ENCODE assay signal across 42 cellular contexts in the genomic region with DNA sequence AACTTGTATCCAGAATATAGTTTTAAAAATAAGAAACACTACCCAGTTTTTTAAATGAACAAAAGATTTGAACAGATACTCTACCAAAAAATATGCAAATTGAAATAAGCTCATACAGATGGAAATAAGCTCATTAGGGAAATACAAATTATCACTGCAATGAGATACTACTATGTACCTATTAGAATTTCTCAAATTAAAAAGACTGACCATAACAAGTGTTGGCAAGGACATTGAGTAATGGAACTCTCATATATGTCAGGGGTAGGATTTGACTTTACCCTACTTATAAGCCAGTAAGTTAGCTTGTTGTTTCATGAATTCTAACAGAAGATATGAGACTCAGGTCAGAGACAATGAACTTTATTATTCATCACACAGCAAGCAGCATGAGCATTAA. TPM values are rescaled to one million over a fixed set of nuclear protein-coding genes. Genes with fewer than 3 reads are reported as not detected.
"Had no signal": no experiment of that assay in that cellular context is flagged by ENCODE, and none has a peak within 500 bp of the region (broad histone marks: within the 10 kb centered on the region; RNA-seq: fewer than 3 reads in every experiment).

No MANE protein-coding gene starts in this region.

- H3K27ac ChIP-seq: adrenal gland, ascending aorta, body of pancreas, brain microvascular endothelial cell, breast epithelium, cardiac muscle cell had no signal

- H3K9me3 ChIP-seq: ascending aorta, body of pancreas had no signal

- H3K27ac Mint-ChIP-seq: activated naive CD4-positive, alpha-beta T cell treated with anti-CD3 and anti-CD28 coated beads for 36 hours; activated naive CD4-positive, alpha-beta T cell treated with anti-CD3 and anti-CD28 coated beads, Interleukin-2, amount 10 ng/mL, durations not matched to agents 7 days and 5 days; activated naive CD4-positive, alpha-beta T cell treated with anti-CD3 and anti-CD28 coated beads, Interleukin-2, amount 50 U/mL, for 24 hours; activated naive CD4-positive, alpha-beta T cell treated with anti-CD3 and anti-CD28 coated beads, Interleukin-2, amount 50 U/mL, for 72 hours; activated naive CD8-positive, alpha-beta T cell; activated naive CD8-positive, alpha-beta T cell treated with anti-CD3 and anti-CD28 coated beads for 36 hours; activated naive CD8-positive, alpha-beta T cell treated with anti-CD3 and anti-CD28 coated beads, Interleukin-2, amount 10 ng/mL, durations not matched to agents 7 days and 5 days; activated naive CD8-positive, alpha-beta T cell treated with anti-CD3 and anti-CD28 coated beads, Interleukin-2, amount 50 U/mL, for 24 hours; activated T-cell treated with anti-CD3 and anti-CD28 coated beads, Interleukin-2, amount 50 U/mL, for 24 hours; activated T-cell treated with anti-CD3 and anti-CD28 coated beads, Interleukin-2, amount 50 U/mL, for 72 hours; activated T-helper 1 cell treated with anti-CD3 and anti-CD28 coated beads, Interleukin-12 subunit alpha, Interleukin-12 subunit beta, Interleukin-2, Interleukin-4 antibody, amounts not matched to agents 30 ng/mL and 10 ng/mL and 1 ng/mL, durations not matched to agents 14 hours and 24 hours and 36 hours; activated T-helper 17 cell treated with anti-CD3 and anti-CD28 coated beads, Interleukin-2, amount 50 U/mL, for 72 hours; activated T-helper 2 cell treated with anti-CD3 and anti-CD28 coated beads, Interferon-gamma antibody, Interleukin-2, Interleukin-4, amounts not matched to agents 10 μg/mL and 5 μg/mL and 100 μg/mL, durations not matched to agents 14 hours and 24 hours and 36 hours; brain had no signal

- H3K9me3 Mint-ChIP-seq: activated naive CD4-positive, alpha-beta T cell treated with anti-CD3 and anti-CD28 coated beads for 36 hours; activated naive CD4-positive, alpha-beta T cell treated with anti-CD3 and anti-CD28 coated beads, Interleukin-2, amount 50 U/mL, for 24 hours; activated naive CD8-positive, alpha-beta T cell treated with anti-CD3 and anti-CD28 coated beads, Interleukin-2, amount 50 U/mL, for 24 hours; activated T-cell treated with anti-CD3 and anti-CD28 coated beads, Interleukin-2, amount 50 U/mL, for 4 hours; activated T-helper 17 cell treated with anti-CD3 and anti-CD28 coated beads, Interleukin-2, amount 50 U/mL, for 72 hours; activated T-helper 2 cell treated with anti-CD3 and anti-CD28 coated beads, Interferon-gamma antibody, Interleukin-2, Interleukin-4, amounts not matched to agents 10 μg/mL and 5 μg/mL and 100 μg/mL, durations not matched to agents 14 hours and 24 hours and 36 hours; central memory CD8-positive, alpha-beta T cell had no signal

- DNase-seq: activated effector memory CD4-positive, alpha-beta T cell treated with anti-CD3 and anti-CD28 coated beads, Interleukin-2, amount 50 U/mL, for 16 hours; activated effector memory CD4-positive, alpha-beta T cell treated with Interleukin-2 at 50 U/mL for 16 hours; activated gamma-delta T cell; activated gamma-delta T cell treated with Interleukin-2 at 50 U/mL for 16 hours; activated naive CD4-positive, alpha-beta T cell; activated naive CD4-positive, alpha-beta T cell treated with anti-CD3 and anti-CD28 coated beads for 36 hours; activated naive CD4-positive, alpha-beta T cell treated with anti-CD3 and anti-CD28 coated beads, Interleukin-2, amount 10 ng/mL, durations not matched to agents 7 days and 5 days; activated naive CD4-positive, alpha-beta T cell treated with anti-CD3 and anti-CD28 coated beads, Interleukin-2, amount 50 U/mL, for 16 hours; activated naive CD4-positive, alpha-beta T cell treated with Interleukin-2 at 50 U/mL for 16 hours; activated naive CD8-positive, alpha-beta T cell treated with anti-CD3 and anti-CD28 coated beads for 36 hours; activated naive CD8-positive, alpha-beta T cell treated with anti-CD3 and anti-CD28 coated beads, Interleukin-2, amount 10 ng/mL, durations not matched to agents 7 days and 5 days; activated naive CD8-positive, alpha-beta T cell treated with anti-CD3 and anti-CD28 coated beads, Interleukin-2, amount 50 U/mL, for 24 hours; activated T-cell treated with anti-CD3 and anti-CD28 coated beads, Interleukin-2, amount 50 U/mL, for 1 hour; activated T-cell treated with anti-CD3 and anti-CD28 coated beads, Interleukin-2, amount 50 U/mL, for 24 hours; activated T-cell treated with anti-CD3 and anti-CD28 coated beads, Interleukin-2, amount 50 U/mL, for 4 hours; activated T-cell treated with anti-CD3 and anti-CD28 coated beads, Interleukin-2, amount 50 U/mL, for 48 hours; activated T-cell treated with anti-CD3 and anti-CD28 coated beads, Interleukin-2, amount 50 U/mL, for 72 hours; adrenal gland; amniotic stem cell; amygdala; anterior cingulate cortex; aorta; body of pancreas; brain microvascular endothelial cell; caudate nucleus; central memory CD4-positive, alpha-beta T cell; cerebellar nuclear complex had no signal

- H3K4me1 ChIP-seq: adrenal gland, ascending aorta, body of pancreas, breast epithelium had no signal

- H3K4me3 Mint-ChIP-seq: activated naive CD4-positive, alpha-beta T cell treated with anti-CD3 and anti-CD28 coated beads for 36 hours; activated naive CD4-positive, alpha-beta T cell treated with anti-CD3 and anti-CD28 coated beads, Interleukin-2, amount 10 ng/mL, durations not matched to agents 7 days and 5 days; activated naive CD4-positive, alpha-beta T cell treated with anti-CD3 and anti-CD28 coated beads, Interleukin-2, amount 50 U/mL, for 24 hours; activated naive CD8-positive, alpha-beta T cell; activated naive CD8-positive, alpha-beta T cell treated with anti-CD3 and anti-CD28 coated beads for 36 hours; activated naive CD8-positive, alpha-beta T cell treated with anti-CD3 and anti-CD28 coated beads, Interleukin-2, amount 10 ng/mL, durations not matched to agents 7 days and 5 days; activated naive CD8-positive, alpha-beta T cell treated with anti-CD3 and anti-CD28 coated beads, Interleukin-2, amount 50 U/mL, for 24 hours; activated T-cell treated with anti-CD3 and anti-CD28 coated beads, Interleukin-2, amount 50 U/mL, for 24 hours; activated T-cell treated with anti-CD3 and anti-CD28 coated beads, Interleukin-2, amount 50 U/mL, for 4 hours; activated T-cell treated with anti-CD3 and anti-CD28 coated beads, Interleukin-2, amount 50 U/mL, for 72 hours; activated T-helper 1 cell treated with anti-CD3 and anti-CD28 coated beads, Interleukin-12 subunit alpha, Interleukin-12 subunit beta, Interleukin-2, Interleukin-4 antibody, amounts not matched to agents 30 ng/mL and 10 ng/mL and 1 ng/mL, durations not matched to agents 14 hours and 24 hours and 36 hours; activated T-helper 17 cell treated with anti-CD3 and anti-CD28 coated beads, Interleukin-2, amount 50 U/mL, for 72 hours; brain; central memory CD8-positive, alpha-beta T cell had no signal

- H3K27me3 Mint-ChIP-seq: activated naive CD4-positive, alpha-beta T cell treated with anti-CD3 and anti-CD28 coated beads, Interleukin-2, amount 50 U/mL, for 24 hours; activated T-helper 17 cell treated with anti-CD3 and anti-CD28 coated beads, Interleukin-2, amount 50 U/mL, for 72 hours had no signal

- H3K27me3 ChIP-seq: adrenal gland, ascending aorta, body of pancreas, brain microvascular endothelial cell, breast epithelium, cardiac muscle cell had no signal

- H3K4me1 Mint-ChIP-seq: activated naive CD4-positive, alpha-beta T cell treated with anti-CD3 and anti-CD28 coated beads, Interleukin-2, amount 10 ng/mL, durations not matched to agents 7 days and 5 days; activated naive CD4-positive, alpha-beta T cell treated with anti-CD3 and anti-CD28 coated beads, Interleukin-2, amount 50 U/mL, for 24 hours; activated naive CD8-positive, alpha-beta T cell treated with anti-CD3 and anti-CD28 coated beads for 36 hours; activated naive CD8-positive, alpha-beta T cell treated with anti-CD3 and anti-CD28 coated beads, Interleukin-2, amount 10 ng/mL, durations not matched to agents 7 days and 5 days; activated naive CD8-positive, alpha-beta T cell treated with anti-CD3 and anti-CD28 coated beads, Interleukin-2, amount 50 U/mL, for 24 hours; activated T-helper 17 cell treated with anti-CD3 and anti-CD28 coated beads, Interleukin-2, amount 50 U/mL, for 72 hours; brain; central memory CD8-positive, alpha-beta T cell had no signal

- H3K36me3 ChIP-seq: adrenal gland, ascending aorta, brain microvascular endothelial cell, breast epithelium, cardiac muscle cell had no signal

- H3K4me3 ChIP-seq: adrenal gland, ascending aorta, body of pancreas, breast epithelium, cardiac muscle cell had no signal

- H3K36me3 Mint-ChIP-seq: activated naive CD4-positive, alpha-beta T cell treated with anti-CD3 and anti-CD28 coated beads, Interleukin-2, amount 10 ng/mL, durations not matched to agents 7 days and 5 days; activated naive CD4-positive, alpha-beta T cell treated with anti-CD3 and anti-CD28 coated beads, Interleukin-2, amount 50 U/mL, for 72 hours; activated naive CD8-positive, alpha-beta T cell treated with anti-CD3 and anti-CD28 coated beads for 36 hours; activated naive CD8-positive, alpha-beta T cell treated with anti-CD3 and anti-CD28 coated beads, Interleukin-2, amount 10 ng/mL, durations not matched to agents 7 days and 5 days had no signal

- FAIRE-seq: astrocyte, bronchial epithelial cell had no signal

- ATAC-seq: activated naive CD4-positive, alpha-beta T cell treated with anti-CD3 and anti-CD28 coated beads, Interleukin-2, amount 50 U/mL, for 72 hours; activated naive CD8-positive, alpha-beta T cell treated with anti-CD3 and anti-CD28 coated beads, Interleukin-2, amount 50 U/mL, for 24 hours; activated T-cell treated with anti-CD3 and anti-CD28 coated beads, Interleukin-2, amount 50 U/mL, for 4 hours; activated T-cell treated with anti-CD3 and anti-CD28 coated beads, Interleukin-2, amount 50 U/mL, for 72 hours; activated T-helper 17 cell treated with anti-CD3 and anti-CD28 coated beads, Interleukin-2, amount 50 U/mL, for 72 hours; body of pancreas had no signal

RNA-seq across cellular contexts. Expression of gene ASIP, which starts 9.6 kb away (rescaled TPM):
- total RNA-seq: activated naive CD4-positive, alpha-beta T cell treated with anti-CD3 and anti-CD28 coated beads for 36 hours; activated naive CD4-positive, alpha-beta T cell treated with anti-CD3 and anti-CD28 coated beads, Interleukin-2, amount 50 U/mL, for 72 hours; activated naive CD8-positive, alpha-beta T cell treated with anti-CD3 and anti-CD28 coated beads for 36 hours; activated naive CD8-positive, alpha-beta T cell treated with anti-CD3 and anti-CD28 coated beads, Interleukin-2, amount 10 ng/mL, durations not matched to agents 7 days and 5 days; activated T-cell treated with anti-CD3 and anti-CD28 coated beads, Interleukin-2, amount 50 U/mL, for 4 hours; activated T-cell treated with anti-CD3 and anti-CD28 coated beads, Interleukin-2, amount 50 U/mL, for 72 hours; activated T-helper 1 cell treated with anti-CD3 and anti-CD28 coated beads, Interleukin-12 subunit alpha, Interleukin-12 subunit beta, Interleukin-2, Interleukin-4 antibody, amounts not matched to agents 30 ng/mL and 10 ng/mL and 1 ng/mL, durations not matched to agents 14 hours and 24 hours and 36 hours; activated T-helper 17 cell treated with anti-CD3 and anti-CD28 coated beads, Interleukin-2, amount 50 U/mL, for 72 hours; activated T-helper 2 cell treated with anti-CD3 and anti-CD28 coated beads, Interferon-gamma antibody, Interleukin-2, Interleukin-4, amounts not matched to agents 10 μg/mL and 5 μg/mL and 100 μg/mL, durations not matched to agents 14 hours and 24 hours and 36 hours; aorta; ascending aorta; astrocyte; body of pancreas; bronchial epithelial cell; cardiac muscle cell; cerebellum; chondrocyte had no signal
- polyA plus RNA-seq: aorta had no signal
